ENCODE assay signal across 5 cellular contexts in genomic region chr11:235180-235997, GRCh38. TPM values are rescaled to one million over a fixed set of nuclear protein-coding genes. Genes with fewer than 3 reads are reported as not detected.
DNase-seq lines count a peak whose midpoint lies in the region; ATAC-seq lines count a peak whose summit lies in the region.

No MANE protein-coding gene starts in this region.

- DNase-seq in activated CD4-positive, alpha-beta T cell treated with anti-CD3 and anti-CD28 coated beads, Interleukin-2, amount 10 ng/mL, durations not matched to agents 7 days and 5 days = peak; percentile 55
- no peak for DNase-seq in cerebellum (ENCODE audit: low spot score)

- CTCF ChIA-PET in activated CD4-positive, alpha-beta T cell treated with anti-CD3 and anti-CD28 coated beads, Interleukin-2, amount 10 ng/mL, durations not matched to agents 7 days and 5 days (lab: Charles Lee) = interaction anchor here (1.1 to 2.5 kb wide), 4 partner anchors 15 to 212 kb away, joined by 3 to 10 read pairs (median 3); no protein-coding TSS in a partner anchor

- peaks cover 3 to 23% (median 6%) of the 10 kb centered on the region in 5 donors for H3K36me3 ChIP-seq in subcutaneous abdominal adipose tissue (ENCODE audit: control insufficient read depth in 5 of 5, insufficient read depth in 5 of 5, low read length in 5 of 5)

- peak; percentile 7 for ATAC-seq in HG02571 (IDR thresholded peaks at IDR 0.05; ENCODE audit: unreplicated experiment)

- peaks cover 3 to 30% (median 25%) of the 10 kb centered on the region in 5 donors for H3K4me1 ChIP-seq in subcutaneous abdominal adipose tissue (ENCODE audit: control insufficient read depth in 5 of 5, insufficient read depth in 5 of 5, low read length in 5 of 5)

- H3K4me1 Mint-ChIP-seq in activated CD4-positive, alpha-beta T cell treated with anti-CD3 and anti-CD28 coated beads, Interleukin-2, amount 10 ng/mL, durations not matched to agents 7 days and 5 days = peaks cover 36% of the 10 kb centered on the region

- no peaks in the 10 kb centered on the region for H3K9me3 Mint-ChIP-seq in activated CD4-positive, alpha-beta T cell treated with anti-CD3 and anti-CD28 coated beads, Interleukin-2, amount 10 ng/mL, durations not matched to agents 7 days and 5 days

- H3K27me3 ChIP-seq in subcutaneous abdominal adipose tissue (ENCODE audit: control insufficient read depth in 5 of 5, insufficient read depth in 4 of 5, low read length in 5 of 5) = no peaks in the 10 kb centered on the region

- POLR2A ChIA-PET in activated CD4-positive, alpha-beta T cell treated with anti-CD3 and anti-CD28 coated beads, Interleukin-2, amount 10 ng/mL, durations not matched to agents 7 days and 5 days (lab: Charles Lee) = no interaction called here

- H3K4me3 ChIP-seq in iPS-11a (ENCODE audit: low read depth, low read length) (peak overlapping the region; percentile 50), subcutaneous abdominal adipose tissue (ENCODE audit: low read depth in 1 of 5, low read length in 5 of 5) (peak overlapping the region; percentile 87 to 97 (median 93))

- H3K27me3 Mint-ChIP-seq in activated CD4-positive, alpha-beta T cell treated with anti-CD3 and anti-CD28 coated beads, Interleukin-2, amount 10 ng/mL, durations not matched to agents 7 days and 5 days = no peaks in the 10 kb centered on the region

- H3K27ac Mint-ChIP-seq in activated CD4-positive, alpha-beta T cell treated with anti-CD3 and anti-CD28 coated beads, Interleukin-2, amount 10 ng/mL, durations not matched to agents 7 days and 5 days = peak overlapping the region; percentile 79

- peak overlapping the region; percentile 67 for H3K27ac ChIP-seq in subcutaneous abdominal adipose tissue (ENCODE audit: low read depth, low read length)

- H3K4me3 Mint-ChIP-seq in activated CD4-positive, alpha-beta T cell treated with anti-CD3 and anti-CD28 coated beads, Interleukin-2, amount 10 ng/mL, durations not matched to agents 7 days and 5 days = peak overlapping the region; percentile 97

- peaks cover 11% of the 10 kb centered on the region for H3K36me3 Mint-ChIP-seq in activated CD4-positive, alpha-beta T cell treated with anti-CD3 and anti-CD28 coated beads, Interleukin-2, amount 10 ng/mL, durations not matched to agents 7 days and 5 days (ENCODE audit: low read depth)

- no peaks in the 10 kb centered on the region for H3K9me3 ChIP-seq in subcutaneous abdominal adipose tissue (ENCODE audit: control insufficient read depth in 5 of 5, low read length in 5 of 5)

- H3K9ac ChIP-seq in subcutaneous abdominal adipose tissue (ENCODE audit: low read length in 5 of 5) = peak overlapping the region; percentile 50 to 93 (median 85)

RNA-seq across cellular contexts. Expression of gene SIRT3, which starts 0.8 kb away (rescaled TPM):
- 10 to 100 TPM; 11.3 to 12.7 TPM for total RNA-seq in activated CD4-positive, alpha-beta T cell treated with anti-CD3 and anti-CD28 coated beads, Interleukin-2, amount 10 ng/mL, durations not matched to agents 7 days and 5 days
- 14.8 TPM for total RNA-seq in cerebellum

RNA-seq across cellular contexts. Expression of gene PSMD13, which starts 1.4 kb away (rescaled TPM):
- total RNA-seq in activated CD4-positive, alpha-beta T cell treated with anti-CD3 and anti-CD28 coated beads, Interleukin-2, amount 10 ng/mL, durations not matched to agents 7 days and 5 days = 100 to 1,000 TPM; 125 to 153 TPM
- 47.7 TPM for total RNA-seq in cerebellum

RNA-seq across cellular contexts. Expression of gene RIC8A, which starts 27.9 kb away (rescaled TPM):
- 100 to 1,000 TPM; 111 to 124 TPM for total RNA-seq in activated CD4-positive, alpha-beta T cell treated with anti-CD3 and anti-CD28 coated beads, Interleukin-2, amount 10 ng/mL, durations not matched to agents 7 days and 5 days
- 49.6 TPM for total RNA-seq in cerebellum

RNA-seq across cellular contexts. Expression of gene BET1L, which starts 28.2 kb away (rescaled TPM):
- total RNA-seq in activated CD4-positive, alpha-beta T cell treated with anti-CD3 and anti-CD28 coated beads, Interleukin-2, amount 10 ng/mL, durations not matched to agents 7 days and 5 days = 10 to 100 TPM; 29.7 to 33.2 TPM
- total RNA-seq in cerebellum = 6.4 TPM

RNA-seq across cellular contexts. Expression of gene SCGB1C1, which starts 42.5 kb away (rescaled TPM):
- not detected for total RNA-seq in activated CD4-positive, alpha-beta T cell treated with anti-CD3 and anti-CD28 coated beads, Interleukin-2, amount 10 ng/mL, durations not matched to agents 7 days and 5 days
- not detected for total RNA-seq in cerebellum
